Comparison of ENCODE assay signal across 1 cellular context in the genomic region with DNA sequence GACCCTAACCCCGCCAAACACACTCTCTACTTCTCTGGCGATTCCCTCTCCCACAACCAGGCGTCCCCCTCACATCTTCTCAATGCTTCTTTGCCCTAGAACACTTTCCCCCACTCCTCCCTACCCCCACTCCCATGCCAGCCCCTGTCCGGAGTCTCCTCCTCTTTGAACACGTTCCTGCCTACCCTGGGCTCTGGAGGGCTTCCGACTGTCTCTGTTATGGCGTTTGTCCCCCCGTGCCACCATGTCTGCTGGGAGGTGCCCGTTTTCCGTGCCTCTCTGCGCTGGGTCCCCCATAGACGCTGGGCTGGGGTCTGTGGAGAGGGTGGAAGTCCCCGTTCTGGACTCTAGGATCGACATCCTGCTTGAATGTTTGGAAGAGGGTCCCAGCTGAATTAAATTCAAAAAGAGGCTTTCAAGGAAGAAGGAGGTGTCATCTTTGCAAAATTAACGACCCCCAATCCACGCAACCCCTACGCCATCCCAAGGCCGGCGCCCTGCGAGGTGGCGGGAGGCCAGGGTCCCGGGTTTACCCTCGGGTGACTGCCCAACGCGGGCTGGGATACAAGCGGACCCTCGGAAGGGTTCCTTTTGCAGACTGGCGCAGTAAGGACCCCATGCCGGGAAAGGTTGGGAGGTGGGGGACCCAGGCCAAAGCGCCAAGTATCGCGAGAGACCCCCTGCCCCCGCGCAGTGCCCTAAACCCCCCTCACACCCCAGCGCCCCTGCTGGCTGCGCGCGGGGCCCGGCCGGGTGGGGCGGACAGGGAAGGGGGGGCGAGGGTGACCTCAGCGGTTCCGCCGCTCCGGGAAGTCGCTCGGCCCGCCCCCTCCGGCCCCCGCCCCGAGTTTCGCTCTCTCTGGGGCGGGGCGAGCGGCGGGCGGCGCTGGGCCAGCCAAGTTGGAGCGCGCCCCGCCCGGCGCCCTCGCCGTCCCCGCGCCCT.
TF ChIP-seq lines count a peak whose summit lies in the region.

No MANE protein-coding gene starts in this region.

TF ChIP-seq in HepG2, 621 proteins besides CTCF, POLR2A, EP300 and RAD21 (continued from another document and continues in another):
- TF ChIP-seq, protein P1, sequence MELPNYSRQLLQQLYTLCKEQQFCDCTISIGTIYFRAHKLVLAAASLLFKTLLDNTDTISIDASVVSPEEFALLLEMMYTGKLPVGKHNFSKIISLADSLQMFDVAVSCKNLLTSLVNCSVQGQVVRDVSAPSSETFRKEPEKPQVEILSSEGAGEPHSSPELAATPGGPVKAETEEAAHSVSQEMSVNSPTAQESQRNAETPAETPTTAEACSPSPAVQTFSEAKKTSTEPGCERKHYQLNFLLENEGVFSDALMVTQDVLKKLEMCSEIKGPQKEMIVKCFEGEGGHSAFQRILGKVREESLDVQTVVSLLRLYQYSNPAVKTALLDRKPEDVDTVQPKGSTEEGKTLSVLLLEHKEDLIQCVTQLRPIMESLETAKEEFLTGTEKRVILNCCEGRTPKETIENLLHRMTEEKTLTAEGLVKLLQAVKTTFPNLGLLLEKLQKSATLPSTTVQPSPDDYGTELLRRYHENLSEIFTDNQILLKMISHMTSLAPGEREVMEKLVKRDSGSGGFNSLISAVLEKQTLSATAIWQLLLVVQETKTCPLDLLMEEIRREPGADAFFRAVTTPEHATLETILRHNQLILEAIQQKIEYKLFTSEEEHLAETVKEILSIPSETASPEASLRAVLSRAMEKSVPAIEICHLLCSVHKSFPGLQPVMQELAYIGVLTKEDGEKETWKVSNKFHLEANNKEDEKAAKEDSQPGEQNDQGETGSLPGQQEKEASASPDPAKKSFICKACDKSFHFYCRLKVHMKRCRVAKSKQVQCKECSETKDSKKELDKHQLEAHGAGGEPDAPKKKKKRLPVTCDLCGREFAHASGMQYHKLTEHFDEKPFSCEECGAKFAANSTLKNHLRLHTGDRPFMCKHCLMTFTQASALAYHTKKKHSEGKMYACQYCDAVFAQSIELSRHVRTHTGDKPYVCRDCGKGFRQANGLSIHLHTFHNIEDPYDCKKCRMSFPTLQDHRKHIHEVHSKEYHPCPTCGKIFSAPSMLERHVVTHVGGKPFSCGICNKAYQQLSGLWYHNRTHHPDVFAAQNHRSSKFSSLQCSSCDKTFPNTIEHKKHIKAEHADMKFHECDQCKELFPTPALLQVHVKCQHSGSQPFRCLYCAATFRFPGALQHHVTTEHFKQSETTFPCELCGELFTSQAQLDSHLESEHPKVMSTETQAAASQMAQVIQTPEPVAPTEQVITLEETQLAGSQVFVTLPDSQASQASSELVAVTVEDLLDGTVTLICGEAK (IDR thresholded peaks at IDR 0.05), result no peak
- TF ChIP-seq, protein P1 (CRISPR knock-in tag; IDR thresholded peaks at IDR 0.05), result 0 out of 2 replicates have a peak, but pooled peaks have one; percentile 18
- TF ChIP-seq CCDC6 (CRISPR knock-in tag; IDR thresholded peaks at IDR 0.05), result no peak
- no peak for TF ChIP-seq NR2F1 (CRISPR knock-in tag; IDR thresholded peaks at IDR 0.05)
- TF ChIP-seq, protein P2, sequence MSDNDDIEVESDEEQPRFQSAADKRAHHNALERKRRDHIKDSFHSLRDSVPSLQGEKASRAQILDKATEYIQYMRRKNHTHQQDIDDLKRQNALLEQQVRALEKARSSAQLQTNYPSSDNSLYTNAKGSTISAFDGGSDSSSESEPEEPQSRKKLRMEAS (IDR thresholded peaks at IDR 0.05), result peak; percentile 30; the same call in 1 of the 2 replicates
- TF ChIP-seq ZNF547 (CRISPR knock-in tag; IDR thresholded peaks at IDR 0.05), result no peak
- TF ChIP-seq STAG1 (CRISPR knock-in tag; IDR thresholded peaks at IDR 0.05), result peak; percentile 3; the same call in 1 of the 2 replicates
- peak; percentile 34; the same call in 1 of the 2 replicates for TF ChIP-seq ZNF616 (CRISPR knock-in tag; IDR thresholded peaks at IDR 0.05; ENCODE audit: low read depth)
- TF ChIP-seq KLF13 (CRISPR knock-in tag; IDR thresholded peaks at IDR 0.05), result no peak
- TF ChIP-seq RFXANK (CRISPR knock-in tag; IDR thresholded peaks at IDR 0.05), result no peak
- TF ChIP-seq, protein P3, sequence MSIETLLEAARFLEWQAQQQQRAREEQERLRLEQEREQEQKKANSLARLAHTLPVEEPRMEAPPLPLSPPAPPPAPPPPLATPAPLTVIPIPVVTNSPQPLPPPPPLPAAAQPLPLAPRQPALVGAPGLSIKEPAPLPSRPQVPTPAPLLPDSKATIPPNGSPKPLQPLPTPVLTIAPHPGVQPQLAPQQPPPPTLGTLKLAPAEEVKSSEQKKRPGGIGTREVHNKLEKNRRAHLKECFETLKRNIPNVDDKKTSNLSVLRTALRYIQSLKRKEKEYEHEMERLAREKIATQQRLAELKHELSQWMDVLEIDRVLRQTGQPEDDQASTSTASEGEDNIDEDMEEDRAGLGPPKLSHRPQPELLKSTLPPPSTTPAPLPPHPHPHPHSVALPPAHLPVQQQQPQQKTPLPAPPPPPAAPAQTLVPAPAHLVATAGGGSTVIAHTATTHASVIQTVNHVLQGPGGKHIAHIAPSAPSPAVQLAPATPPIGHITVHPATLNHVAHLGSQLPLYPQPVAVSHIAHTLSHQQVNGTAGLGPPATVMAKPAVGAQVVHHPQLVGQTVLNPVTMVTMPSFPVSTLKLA (IDR thresholded peaks at IDR 0.05), result 0 out of 2 replicates have a peak, but pooled peaks have one; percentile 16
- TF ChIP-seq ZNF350 (CRISPR knock-in tag; IDR thresholded peaks at IDR 0.05; ENCODE audit: borderline replicate concordance, low read depth), result peak; percentile 46; the same call in 1 of the 2 replicates
- TF ChIP-seq SOX13 (IDR thresholded peaks at IDR 0.05), result no peak
- peak in 1 of 2 experiments; percentile 30; a peak in 1 of 4 replicates for TF ChIP-seq SOX13 (CRISPR knock-in tag; conservative IDR thresholded peaks at IDR 0.05 in 1 of 2, IDR thresholded peaks at IDR 0.05 in 1 of 2)
- TF ChIP-seq ZNF747 (CRISPR knock-in tag; IDR thresholded peaks at IDR 0.05; ENCODE audit: borderline replicate concordance), result no peak; the same call in 1 of the 2 replicates
- TF ChIP-seq SP5 (CRISPR knock-in tag; IDR thresholded peaks at IDR 0.05; ENCODE audit: borderline replicate concordance, low read depth), result peak; percentile 64
- TF ChIP-seq, protein P4, sequence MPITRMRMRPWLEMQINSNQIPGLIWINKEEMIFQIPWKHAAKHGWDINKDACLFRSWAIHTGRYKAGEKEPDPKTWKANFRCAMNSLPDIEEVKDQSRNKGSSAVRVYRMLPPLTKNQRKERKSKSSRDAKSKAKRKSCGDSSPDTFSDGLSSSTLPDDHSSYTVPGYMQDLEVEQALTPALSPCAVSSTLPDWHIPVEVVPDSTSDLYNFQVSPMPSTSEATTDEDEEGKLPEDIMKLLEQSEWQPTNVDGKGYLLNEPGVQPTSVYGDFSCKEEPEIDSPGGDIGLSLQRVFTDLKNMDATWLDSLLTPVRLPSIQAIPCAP (CRISPR knock-in tag; IDR thresholded peaks at IDR 0.05; ENCODE audit: low read depth), result no peak
- TF ChIP-seq ATF7-NPFF (CRISPR knock-in tag; IDR thresholded peaks at IDR 0.05; ENCODE audit: low read depth), result no peak
- TF ChIP-seq RXRA (CRISPR knock-in tag; IDR thresholded peaks at IDR 0.05), result no peak; the same call in 1 of the 2 replicates
- TF ChIP-seq, protein P5, sequence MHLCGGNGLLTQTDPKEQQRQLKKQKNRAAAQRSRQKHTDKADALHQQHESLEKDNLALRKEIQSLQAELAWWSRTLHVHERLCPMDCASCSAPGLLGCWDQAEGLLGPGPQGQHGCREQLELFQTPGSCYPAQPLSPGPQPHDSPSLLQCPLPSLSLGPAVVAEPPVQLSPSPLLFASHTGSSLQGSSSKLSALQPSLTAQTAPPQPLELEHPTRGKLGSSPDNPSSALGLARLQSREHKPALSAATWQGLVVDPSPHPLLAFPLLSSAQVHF (CRISPR knock-in tag; IDR thresholded peaks at IDR 0.05), result 0 out of 2 replicates have a peak, but pooled peaks have one; percentile 30
- no peak for TF ChIP-seq MIER2 (CRISPR knock-in tag; IDR thresholded peaks at IDR 0.05)
- TF ChIP-seq, protein P6, sequence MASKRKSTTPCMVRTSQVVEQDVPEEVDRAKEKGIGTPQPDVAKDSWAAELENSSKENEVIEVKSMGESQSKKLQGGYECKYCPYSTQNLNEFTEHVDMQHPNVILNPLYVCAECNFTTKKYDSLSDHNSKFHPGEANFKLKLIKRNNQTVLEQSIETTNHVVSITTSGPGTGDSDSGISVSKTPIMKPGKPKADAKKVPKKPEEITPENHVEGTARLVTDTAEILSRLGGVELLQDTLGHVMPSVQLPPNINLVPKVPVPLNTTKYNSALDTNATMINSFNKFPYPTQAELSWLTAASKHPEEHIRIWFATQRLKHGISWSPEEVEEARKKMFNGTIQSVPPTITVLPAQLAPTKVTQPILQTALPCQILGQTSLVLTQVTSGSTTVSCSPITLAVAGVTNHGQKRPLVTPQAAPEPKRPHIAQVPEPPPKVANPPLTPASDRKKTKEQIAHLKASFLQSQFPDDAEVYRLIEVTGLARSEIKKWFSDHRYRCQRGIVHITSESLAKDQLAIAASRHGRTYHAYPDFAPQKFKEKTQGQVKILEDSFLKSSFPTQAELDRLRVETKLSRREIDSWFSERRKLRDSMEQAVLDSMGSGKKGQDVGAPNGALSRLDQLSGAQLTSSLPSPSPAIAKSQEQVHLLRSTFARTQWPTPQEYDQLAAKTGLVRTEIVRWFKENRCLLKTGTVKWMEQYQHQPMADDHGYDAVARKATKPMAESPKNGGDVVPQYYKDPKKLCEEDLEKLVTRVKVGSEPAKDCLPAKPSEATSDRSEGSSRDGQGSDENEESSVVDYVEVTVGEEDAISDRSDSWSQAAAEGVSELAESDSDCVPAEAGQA (IDR thresholded peaks at IDR 0.05; ENCODE audit: low read depth), result no peak
- TF ChIP-seq, protein P6 (CRISPR knock-in tag; IDR thresholded peaks at IDR 0.05; ENCODE audit: borderline replicate concordance), result no peak
- TF ChIP-seq ELF3 (CRISPR knock-in tag; IDR thresholded peaks at IDR 0.05), result peak; percentile 43; the same call in 1 of the 2 replicates
- TF ChIP-seq, protein P7, sequence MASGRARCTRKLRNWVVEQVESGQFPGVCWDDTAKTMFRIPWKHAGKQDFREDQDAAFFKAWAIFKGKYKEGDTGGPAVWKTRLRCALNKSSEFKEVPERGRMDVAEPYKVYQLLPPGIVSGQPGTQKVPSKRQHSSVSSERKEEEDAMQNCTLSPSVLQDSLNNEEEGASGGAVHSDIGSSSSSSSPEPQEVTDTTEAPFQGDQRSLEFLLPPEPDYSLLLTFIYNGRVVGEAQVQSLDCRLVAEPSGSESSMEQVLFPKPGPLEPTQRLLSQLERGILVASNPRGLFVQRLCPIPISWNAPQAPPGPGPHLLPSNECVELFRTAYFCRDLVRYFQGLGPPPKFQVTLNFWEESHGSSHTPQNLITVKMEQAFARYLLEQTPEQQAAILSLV (CRISPR knock-in tag; IDR thresholded peaks at IDR 0.05; ENCODE audit: borderline replicate concordance), result peak; percentile 56; the same call in 1 of the 2 replicates
- TF ChIP-seq, protein P8, sequence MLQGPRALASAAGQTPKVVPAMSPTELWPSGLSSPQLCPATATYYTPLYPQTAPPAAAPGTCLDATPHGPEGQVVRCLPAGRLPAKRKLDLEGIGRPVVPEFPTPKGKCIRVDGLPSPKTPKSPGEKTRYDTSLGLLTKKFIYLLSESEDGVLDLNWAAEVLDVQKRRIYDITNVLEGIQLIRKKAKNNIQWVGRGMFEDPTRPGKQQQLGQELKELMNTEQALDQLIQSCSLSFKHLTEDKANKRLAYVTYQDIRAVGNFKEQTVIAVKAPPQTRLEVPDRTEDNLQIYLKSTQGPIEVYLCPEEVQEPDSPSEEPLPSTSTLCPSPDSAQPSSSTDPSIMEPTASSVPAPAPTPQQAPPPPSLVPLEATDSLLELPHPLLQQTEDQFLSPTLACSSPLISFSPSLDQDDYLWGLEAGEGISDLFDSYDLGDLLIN (CRISPR knock-in tag; IDR thresholded peaks at IDR 0.05; ENCODE audit: borderline replicate concordance), result no peak
